15 cellular contexts compared by ENCODE assay signal in genomic region chr20:57326667-57327455, GRCh38. TPM values are rescaled to one million over a fixed set of nuclear protein-coding genes. Genes with fewer than 3 reads are reported as not detected.
A peak's percentile ranks its signal among the peaks of the same experiment; 100 is the strongest.
DNase-seq lines count a peak whose midpoint lies in the region; ATAC-seq and TF ChIP-seq lines count a peak whose summit lies in the region.
"Had no signal": no experiment of that assay in that cellular context is flagged by ENCODE, and none has a peak within 500 bp of the region (broad histone marks: within the 10 kb centered on the region; RNA-seq: fewer than 3 reads in every experiment).

No MANE protein-coding gene starts in this region.

- ATAC-seq in mucosa of descending colon, result peak; percentile 93
- ATAC-seq in GM21576 (IDR thresholded peaks at IDR 0.05; ENCODE audit: unreplicated experiment), result no peak

- intact Hi-C loops in mucosa of descending colon (cut with DNase I, micrococcal nuclease), result no loop called here

- H3K4me3 Mint-ChIP-seq in brain (no peak overlapping the region), osteocyte (ENCODE audit: unreplicated experiment) (no peak overlapping the region)
- H3K4me3 Mint-ChIP-seq: memory B cell had no signal

- H3K27me3 Mint-ChIP-seq in brain (peaks cover 20% of the 10 kb centered on the region), osteocyte (ENCODE audit: unreplicated experiment) (peaks cover 72% of the 10 kb centered on the region)

- H3K27ac ChIP-seq in SJCRH30, result no peak overlapping the region
- H3K27ac ChIP-seq: SK-N-MC had no signal

- H3K4me3 ChIP-seq in mucosa of descending colon, result no peak overlapping the region
- H3K4me3 ChIP-seq in SJCRH30, result no peak overlapping the region
- H3K4me3 ChIP-seq: SK-N-MC had no signal

- H3K36me3 ChIP-seq in mucosa of descending colon (ENCODE audit: low read depth), result no peaks in the 10 kb centered on the region
- H3K36me3 ChIP-seq in SJCRH30, result no peaks in the 10 kb centered on the region

- H3K9me3 Mint-ChIP-seq in brain (peaks cover 0 to 3% (median 0%) of the 10 kb centered on the region in 5 experiments), osteocyte (ENCODE audit: unreplicated experiment) (no peaks in the 10 kb centered on the region)
- H3K9me3 Mint-ChIP-seq: memory B cell had no signal

- peak; percentile 97 for DNase-seq in ELF-1 (ENCODE audit: low read depth, low spot score)
- peak; percentile 29 for DNase-seq in NCI-H1105 treated with DMSO at 0.1 percent for 48 hours (lab: John Stamatoyannopoulos, UW)
- peak; percentile 34 to 73 (median 52) for DNase-seq in mucosa of descending colon
- DNase-seq in osteocyte (ENCODE audit: extremely low spot score, unreplicated experiment), result no peak
- no peak for DNase-seq in SJCRH30
- DNase-seq in 8988T, result no peak
- DNase-seq: activated CD4-positive, alpha-beta T cell treated with anti-CD3 and anti-CD28 coated beads, Interleukin-2, amount 50 U/mL, for 1 hour; activated naive CD4-positive, alpha-beta T cell treated with anti-CD3 and anti-CD28 coated beads, Interleukin-2, amount 50 U/mL, for 16 hours; cortex of kidney; NCI-H1092 treated with DMSO at 0.1 percent for 48 hours had no signal

- H3K27me3 ChIP-seq in SJCRH30, result peaks cover 40% of the 10 kb centered on the region

- H3K9me3 ChIP-seq in mucosa of descending colon, result no peaks in the 10 kb centered on the region
- H3K9me3 ChIP-seq in SJCRH30 (replicated peaks), result no peaks in the 10 kb centered on the region

- H3K4me1 Mint-ChIP-seq in brain (peaks cover 41% of the 10 kb centered on the region), osteocyte (ENCODE audit: unreplicated experiment) (peaks cover 7% of the 10 kb centered on the region)
- H3K4me1 Mint-ChIP-seq: memory B cell had no signal

- peak overlapping the region in 3 of 5 experiments; percentile 44 to 82 (median 69) for H3K27ac Mint-ChIP-seq in brain
- no peak overlapping the region for H3K27ac Mint-ChIP-seq in osteocyte (ENCODE audit: unreplicated experiment)
- H3K27ac Mint-ChIP-seq: memory B cell had no signal

- H3K4me1 ChIP-seq in mucosa of descending colon (ENCODE audit: low read depth) (peaks cover 5% of the 10 kb centered on the region), SJCRH30 (peaks cover 3% of the 10 kb centered on the region; the same call in 1 of the 2 replicates)

- no peaks in the 10 kb centered on the region for H3K36me3 Mint-ChIP-seq in brain
- no peaks in the 10 kb centered on the region for H3K36me3 Mint-ChIP-seq in osteocyte (ENCODE audit: unreplicated experiment)
- H3K36me3 Mint-ChIP-seq: memory B cell had no signal

- no peak for TF ChIP-seq CTCF in brain (conservative IDR thresholded peaks at IDR 0.05)
- TF ChIP-seq CTCF in mucosa of descending colon (IDR thresholded peaks at IDR 0.05), result no peak
- no peak for TF ChIP-seq CTCF in osteocyte (IDR thresholded peaks at IDR 0.05)

RNA-seq across cellular contexts. Expression of gene SPO11, which starts 2.7 kb away (rescaled TPM):
- not detected for polyA plus RNA-seq in brain (ENCODE audit: insufficient read depth, low read depth, low replicate concordance)
- total RNA-seq in mucosa of descending colon (not detected), osteocyte (not detected in 2 replicates)
- not detected in 2 replicates for total RNA-seq in SJCRH30 (2014; rRNA removed; shearing (Covaris generic))
- total RNA-seq: pulmonary artery endothelial cell had no signal

RNA-seq across cellular contexts. Expression of gene RAE1, which starts 24.2 kb away (rescaled TPM):
- polyA plus RNA-seq in brain (ENCODE audit: insufficient read depth, low read depth, low replicate concordance), result 65.4 TPM
- 10 to 100 TPM; 17.6 to 21.0 (median 19.9) TPM for total RNA-seq in mucosa of descending colon
- total RNA-seq in osteocyte, result 24.3 and 24.7 TPM in 2 replicates
- total RNA-seq in SJCRH30 (2014; rRNA removed; shearing (Covaris generic)), result 112 and 119 TPM in 2 replicates

Comparison
In these comparisons a context has a peak if more than half of its experiments do, and no peak if none do; other contexts are left out.
1. DNase-seq: peak in ELF-1 (single experiment), NCI-H1105 treated with DMSO at 0.1 percent for 48 hours (single experiment) and mucosa of descending colon (3 of 3); none in osteocyte (single experiment), SJCRH30 (0 of 2) and 8988T (single experiment).